11 cellular contexts compared by ENCODE assay signal in genomic region chr14:76138119-76138757, GRCh38. TPM values are rescaled to one million over a fixed set of nuclear protein-coding genes. Genes with fewer than 3 reads are reported as not detected.
DNase-seq lines count a peak whose midpoint lies in the region; ATAC-seq, FAIRE-seq and TF ChIP-seq lines count a peak whose summit lies in the region.
"Had no signal": no experiment of that assay in that cellular context is flagged by ENCODE, and none has a peak within 500 bp of the region (broad histone marks: within the 10 kb centered on the region; RNA-seq: fewer than 3 reads in every experiment).

No MANE protein-coding gene starts in this region.

- H4K20me1 ChIP-seq in IMR-90 (ENCODE audit: insufficient read depth, low read length) (no peaks in the 10 kb centered on the region), H1 (replicated peaks in 1 of 2; ENCODE audit: control insufficient read depth in 1 of 2, insufficient read depth in 2 of 2, low read length in 2 of 2) (no peaks in the 10 kb centered on the region)

- dilution Hi-C loops in IMR-90 (cut with HindIII; ENCODE audit: low sequenced_read_pairs, unreplicated experiment) = no loop called here

- peak overlapping the region; percentile 56 for H2AFZ ChIP-seq in IMR-90 (replicated peaks; ENCODE audit: low read length, poor library complexity)
- H2AFZ ChIP-seq in H1 (ENCODE audit: low read length) = no peak overlapping the region

- CTCF ChIA-PET in IMR-90 (lab: Yijun Ruan, JAX) = no interaction called here
- CTCF ChIA-PET in H1 (lab: Charles Lee; ENCODE audit: partially characterized antibody) = interaction anchor here (1.1 kb wide), 1 partner anchor 135 kb away, joined by 4 read pairs; no protein-coding TSS in a partner anchor

- H3K79me1 ChIP-seq in IMR-90 (ENCODE audit: low read depth in 1 of 2, low read length in 2 of 2) (no peaks in the 10 kb centered on the region), H1 (ENCODE audit: low read depth, low read length) (no peaks in the 10 kb centered on the region)

- 0% methylated on average over 5 of the region's 24 CpGs; no CpG with 5 or more reads in 1 of the 2 experiments for WGBS in IMR-90 (ENCODE audit: extremely low coverage in 2 of 2, insufficient read length in 1 of 2), 2 experiments
- WGBS in H1 (ENCODE audit: extremely low coverage in 1 of 2, insufficient coverage in 1 of 2, insufficient read length in 1 of 2, insufficient replicate concordance in 2 of 2, low coverage in 1 of 2, low lambda C conversion rate in 2 of 2, missing lambda C conversion rate in 1 of 2), 2 experiments = 8% methylated on average over 20 of the region's 24 CpGs; no CpG with 5 or more reads in 1 of the 2 experiments
- WGBS in suprapubic skin = 7% methylated on average over 24 of the region's 24 CpGs

- H2BK15ac ChIP-seq in IMR-90 (ENCODE audit: low read depth, low read length) (no peak overlapping the region), H1 (ENCODE audit: low read length) (no peak overlapping the region)

- H3K23me2 ChIP-seq in H1 (ENCODE audit: low read depth, low read length) = no peaks in the 10 kb centered on the region; the same call in 1 of the 2 replicates

- H3K9me1 ChIP-seq in IMR-90 (ENCODE audit: insufficient read depth, low read length) = no peaks in the 10 kb centered on the region

- no peak overlapping the region for H3K27ac ChIP-seq in IMR-90 (ENCODE audit: insufficient read depth, low read length)
- no peak overlapping the region for H3K27ac ChIP-seq in H1 (ENCODE audit: low read depth, low read length)
- H3K27ac ChIP-seq in muscle layer of duodenum (ENCODE audit: low read length) = no peak overlapping the region
- H3K27ac ChIP-seq in suprapubic skin = no peak overlapping the region
- H3K27ac ChIP-seq: KMS-11, VCaP had no signal

- intact Hi-C loops in IMR-90 (cut with micrococcal nuclease) = no loop called here

- TF ChIP-seq EP300 in H1 (IDR thresholded peaks at IDR 0.05; ENCODE audit: borderline replicate concordance in 1 of 2, low read depth in 2 of 2, low read length in 2 of 2) = no peak
- no peak for TF ChIP-seq EP300 in suprapubic skin (IDR thresholded peaks at IDR 0.05)

- H3K18ac ChIP-seq in IMR-90 (ENCODE audit: low read depth, low read length) = no peak overlapping the region
- no peak overlapping the region; the same call in 1 of the 2 replicates for H3K18ac ChIP-seq in H1 (ENCODE audit: extremely low read depth, low read length)

- H2AK9ac ChIP-seq in IMR-90 (replicated peaks; ENCODE audit: low read depth, low read length, poor library complexity) = no peak overlapping the region

- POLR2A ChIA-PET in IMR-90 (lab: Charles Lee; ENCODE audit: unreplicated experiment) = no interaction called here
- POLR2A ChIA-PET in H1 (lab: Charles Lee; ENCODE audit: partially characterized antibody) = interaction anchor here (1.3 to 2.0 kb wide), 3 partner anchors 14 to 27 kb away, joined by 3 to 9 read pairs (median 7); partner anchors contain the start of gene GPATCH2L

- TF ChIP-seq POLR2A in IMR-90 (IDR thresholded peaks at IDR 0.05; ENCODE audit: low read depth, low read length) (no peak), H1 (IDR thresholded peaks at IDR 0.05; ENCODE audit: control extremely low read depth in 1 of 2, low read depth in 2 of 2, low read length in 2 of 2) (no peak), suprapubic skin (IDR thresholded peaks at IDR 0.05) (no peak)

- TF ChIP-seq RAD21 in IMR-90 (IDR thresholded peaks at IDR 0.05; ENCODE audit: low read length) = no peak
- TF ChIP-seq RAD21 in H1 (IDR thresholded peaks at IDR 0.05 in 1 of 2, conservative IDR thresholded peaks at IDR 0.05 in 1 of 2; ENCODE audit: low read depth in 2 of 2, low read length in 2 of 2) = no peak

- H3K56ac ChIP-seq in IMR-90 (ENCODE audit: extremely low read depth, insufficient read depth, low read length) (no peak overlapping the region), H1 (replicated peaks; ENCODE audit: insufficient read length, low read depth, low read length) (no peak overlapping the region)

- H4K5ac ChIP-seq in IMR-90 (ENCODE audit: low read depth, low read length) (no peak overlapping the region), H1 (ENCODE audit: insufficient read length, low read depth, low read length) (no peak overlapping the region)

- ATAC-seq in IMR-90 (ENCODE audit: low read depth) (no peak), HG02885 (IDR thresholded peaks at IDR 0.05; ENCODE audit: poor library complexity, unreplicated experiment) (no peak)

- no peak for FAIRE-seq in H1 (lab: Jason Lieb, UNC)
- FAIRE-seq: endometrium had no signal

- no TSS peak for BruUV-seq in IMR-90 (replicated peaks; lab: Mats Ljungman, UMichigan)

- H3K36me3 ChIP-seq in IMR-90 (ENCODE audit: control insufficient read depth, insufficient read depth, low read length) (no peaks in the 10 kb centered on the region), H1 (ENCODE audit: control insufficient read depth in 2 of 4, insufficient read depth in 4 of 4, low read length in 3 of 4) (no peaks in the 10 kb centered on the region), muscle layer of duodenum (ENCODE audit: control insufficient read depth in 1 of 2, insufficient read depth in 2 of 2, low read length in 2 of 2) (no peaks in the 10 kb centered on the region), suprapubic skin (no peaks in the 10 kb centered on the region)

- H3K79me2 ChIP-seq in H1 (ENCODE audit: control insufficient read depth in 1 of 2, insufficient read depth in 2 of 2, low read length in 2 of 2) = no peaks in the 10 kb centered on the region

- no peak overlapping the region for H4K91ac ChIP-seq in IMR-90 (ENCODE audit: insufficient read depth, low read depth, low read length)
- no peak overlapping the region for H4K91ac ChIP-seq in H1 (replicated peaks; ENCODE audit: insufficient read length, low read length)

- no peak overlapping the region for H2BK20ac ChIP-seq in IMR-90 (ENCODE audit: low read depth, low read length)
- no peak overlapping the region for H2BK20ac ChIP-seq in H1 (ENCODE audit: low read length)

- TF ChIP-seq CTCF in IMR-90 (conservative IDR thresholded peaks at IDR 0.05; ENCODE audit: low read depth, low read length) = no peak
- no peak for TF ChIP-seq CTCF in H1 (IDR thresholded peaks at IDR 0.05; ENCODE audit: control extremely low read depth in 1 of 3, insufficient read depth in 1 of 3, low read depth in 1 of 3, low read length in 3 of 3)
- no peak for TF ChIP-seq CTCF in suprapubic skin (IDR thresholded peaks at IDR 0.05)

- H2BK5ac ChIP-seq in IMR-90 (ENCODE audit: low read depth, low read length, poor library complexity, severe bottlenecking) (no peak overlapping the region), H1 (ENCODE audit: low read depth, low read length) (no peak overlapping the region)

- H3K23ac ChIP-seq in IMR-90 (ENCODE audit: low read depth, low read length) = no peak overlapping the region
- no peak overlapping the region for H3K23ac ChIP-seq in H1 (ENCODE audit: insufficient read length)

- H2BK120ac ChIP-seq in IMR-90 (ENCODE audit: low read depth, low read length) (no peak overlapping the region), H1 (replicated peaks; ENCODE audit: low read depth, low read length) (no peak overlapping the region)

- H3K4ac ChIP-seq in IMR-90 (ENCODE audit: low read depth, low read length) (no peak overlapping the region), H1 (replicated peaks; ENCODE audit: insufficient read length, low read depth, low read length) (no peak overlapping the region)

- in situ Hi-C loops in IMR-90 (cut with MboI; ENCODE audit: low sequenced_read_pairs) = no loop called here

- H3K14ac ChIP-seq in IMR-90 (replicated peaks; ENCODE audit: low read depth, low read length) = no peak overlapping the region
- H3K14ac ChIP-seq in H1 (ENCODE audit: insufficient read length) = no peak overlapping the region

- no peak overlapping the region for H2BK12ac ChIP-seq in H1 (ENCODE audit: low read depth, low read length)

- H3K9ac ChIP-seq in IMR-90 (ENCODE audit: low read depth, low read length) (no peak overlapping the region), H1 (replicated peaks in 1 of 4; ENCODE audit: extremely low read depth in 1 of 4, low read depth in 3 of 4, low read length in 3 of 4) (no peak overlapping the region)
- H3K9ac ChIP-seq: KMS-11 had no signal

- H2AK5ac ChIP-seq in IMR-90 (ENCODE audit: low read depth, low read length) = no peak overlapping the region
- no peak overlapping the region for H2AK5ac ChIP-seq in H1 (ENCODE audit: low read depth, low read length)

- peaks cover 42% of the 10 kb centered on the region for H3K27me3 ChIP-seq in IMR-90 (ENCODE audit: control insufficient read depth, insufficient read depth, low read length)
- peaks cover 4 to 32% (median 28%) of the 10 kb centered on the region in 4 experiments for H3K27me3 ChIP-seq in H1 (replicated peaks in 1 of 4; ENCODE audit: control insufficient read depth in 3 of 4, extremely low read depth in 1 of 4, insufficient read depth in 3 of 4, low read length in 3 of 4)
- peaks cover 22% of the 10 kb centered on the region for H3K27me3 ChIP-seq in muscle layer of duodenum (ENCODE audit: low read depth, low read length)
- peaks cover 88% of the 10 kb centered on the region for H3K27me3 ChIP-seq in suprapubic skin

- H3K4me1 ChIP-seq in IMR-90 (ENCODE audit: control insufficient read depth, insufficient read depth, low read length) (no peaks in the 10 kb centered on the region), H1 (replicated peaks in 1 of 4; ENCODE audit: control insufficient read depth in 3 of 4, insufficient read depth in 4 of 4, low read length in 3 of 4) (peaks cover 2 to 11% (median 9%) of the 10 kb centered on the region in 4 experiments), muscle layer of duodenum (ENCODE audit: control insufficient read depth in 1 of 2, insufficient read depth in 2 of 2, low read length in 2 of 2) (peaks cover 0 to 10% of the 10 kb centered on the region in 2 donors), suprapubic skin (peaks cover 12% of the 10 kb centered on the region)

- H4K8ac ChIP-seq in IMR-90 (ENCODE audit: low read depth in 2 of 2, low read length in 2 of 2) (no peak overlapping the region), H1 (ENCODE audit: extremely low read depth, insufficient read depth, low read length) (no peak overlapping the region)

- H3K9me3 ChIP-seq in IMR-90 (ENCODE audit: control insufficient read depth, insufficient read depth, low read length) (no peaks in the 10 kb centered on the region; the same call in 1 of the 2 replicates), H1 (ENCODE audit: insufficient read depth in 2 of 2, low read depth in 1 of 2, low read length in 1 of 2) (peaks cover 0 to under 1% of the 10 kb centered on the region in 2 experiments; a peak in 1 of 4 replicates), muscle layer of duodenum (ENCODE audit: control insufficient read depth in 1 of 2, low read length in 2 of 2) (peaks cover under 1 to 4% of the 10 kb centered on the region in 2 donors), suprapubic skin (peaks cover 3% of the 10 kb centered on the region)

- DNase-seq in IMR-90 (no peak), H1 (ENCODE audit: low read depth in 1 of 2, low spot score in 2 of 2) (no peak), suprapubic skin (ENCODE audit: low spot score in 2 of 2) (no peak), NCI-H1417 treated with DMSO at 0.1 percent for 48 hours (lab: John Stamatoyannopoulos, UW) (no peak)
- DNase-seq in activated CD4-positive, alpha-beta T cell treated with anti-CD3 and anti-CD28 coated beads for 4 hours = no peak
- DNase-seq: NCI-H187 had no signal

- H3K4me3 ChIP-seq in IMR-90 (ENCODE audit: insufficient read depth, low read depth, low read length) = no peak overlapping the region
- H3K4me3 ChIP-seq in H1 (ENCODE audit: extremely low read depth in 1 of 4, insufficient read depth in 2 of 4, low read depth in 3 of 4, low read length in 4 of 4) = peak overlapping the region; percentile 25 to 82 (median 36)
- peak overlapping the region; percentile 7 to 60 for H3K4me3 ChIP-seq in muscle layer of duodenum (ENCODE audit: low read depth in 1 of 2, low read length in 2 of 2)
- peak overlapping the region; percentile 41 for H3K4me3 ChIP-seq in suprapubic skin

- H3K4me2 ChIP-seq in IMR-90 (ENCODE audit: low read depth, low read length) (peak overlapping the region; percentile 39; the same call in 1 of the 2 replicates), H1 (ENCODE audit: insufficient read depth in 1 of 2, low read depth in 2 of 2, low read length in 2 of 2) (peak overlapping the region; percentile 64 to 88)
- H3K4me2 ChIP-seq: KMS-11 had no signal

RNA-seq across cellular contexts. Expression of gene GPATCH2L, which starts 13.5 kb away (rescaled TPM):
- total RNA-seq in IMR-90 (2012; rRNA removed) (51.4 and 58.6 TPM in 2 replicates), suprapubic skin (10 to 100 TPM; 27.6 to 69.9 (median 43.0) TPM)
- polyA plus RNA-seq in IMR-90 (2012; rRNA removed) (12.9 and 15.6 TPM in 2 replicates), H1 (2011; rRNA removed) (26.0 and 36.9 TPM in 2 replicates)
- 29.0 and 45.3 TPM in 2 replicates for polyA plus RNA-seq in IMR-90 (2012; cell fraction: cytosol; rRNA removed)
- 63.5 and 85.2 TPM in 2 replicates for polyA plus RNA-seq in IMR-90 (2012; cell fraction: nucleus; rRNA removed; ENCODE audit: low replicate concordance)
- 54.9 and 56.1 TPM in 2 replicates for total RNA-seq in H1 (2021; fragmentation: NEBNext Ultra II Directional; extraction: Animal tissue kit (Norgen Biotek cat#: 25700))
- 42.9 TPM for polyA plus RNA-seq in H1 (2011; cell fraction: cytosol; rRNA removed)
- 58.6 TPM for polyA plus RNA-seq in H1 (2011; cell fraction: nucleus; rRNA removed)
- 25.5 to 35.7 TPM (median 30.8 TPM) in 4 replicates for polyA plus RNA-seq in H1 (2012, experiment 1 of 2)
- 2.3 TPM for polyA plus RNA-seq in H1 (2012, experiment 2 of 2)
- 19.0 TPM for polyA plus RNA-seq in H1 (2013, experiment 1 of 2)
- polyA plus RNA-seq in H1 (2013, experiment 2 of 2) = 18.2 TPM
- polyA minus RNA-seq in H1 (2011; rRNA and poly(A)+ RNA removed) = 96.6 and 98.9 TPM in 2 replicates
- polyA minus RNA-seq in H1 (2011; cell fraction: cytosol; rRNA and poly(A)+ RNA removed) = 32.0 TPM
- 106 TPM for polyA minus RNA-seq in H1 (2011; cell fraction: nucleus; rRNA and poly(A)+ RNA removed)
